In genomic region chr10:132417249-132417878, GRCh38 we compare ENCODE assay signal across 16 cellular contexts. TPM values are rescaled to one million over a fixed set of nuclear protein-coding genes. Genes with fewer than 3 reads are reported as not detected.
DNase-seq lines count a peak whose midpoint lies in the region; ATAC-seq and TF ChIP-seq lines count a peak whose summit lies in the region.
"Had no signal": no experiment of that assay in that cellular context is flagged by ENCODE, and none has a peak within 500 bp of the region (broad histone marks: within the 10 kb centered on the region; RNA-seq: fewer than 3 reads in every experiment).

No MANE protein-coding gene starts in this region.

- intact Hi-C loops in adrenal gland (cut with DNase I) = no loop called here
- intact Hi-C loops in aorta (cut with DNase I) = no loop called here

- H3K9me3 ChIP-seq in adrenal gland (replicated peaks in 1 of 3) (no peaks in the 10 kb centered on the region), subcutaneous abdominal adipose tissue (ENCODE audit: control insufficient read depth in 5 of 5, low read length in 5 of 5) (no peaks in the 10 kb centered on the region), aorta (ENCODE audit: control insufficient read depth, low read length) (no peaks in the 10 kb centered on the region)
- H3K9me3 ChIP-seq: SJSA1 had no signal

- H3K4me1 ChIP-seq in KMS-11 (ENCODE audit: low read depth, poor library complexity, severe bottlenecking) = peaks cover 42% of the 10 kb centered on the region
- H3K4me1 ChIP-seq in adrenal gland (replicated peaks in 1 of 2) = peaks cover 76 to 85% of the 10 kb centered on the region in 2 donors
- peaks cover 0 to 84% (median 70%) of the 10 kb centered on the region in 5 donors for H3K4me1 ChIP-seq in subcutaneous abdominal adipose tissue (ENCODE audit: control insufficient read depth in 5 of 5, insufficient read depth in 5 of 5, low read length in 5 of 5)
- no peaks in the 10 kb centered on the region for H3K4me1 ChIP-seq in aorta (ENCODE audit: control insufficient read depth in 1 of 2, insufficient read depth in 2 of 2, low read length in 2 of 2)

- H3K9ac ChIP-seq in KMS-11 (no peak overlapping the region), subcutaneous abdominal adipose tissue (ENCODE audit: low read length in 5 of 5) (no peak overlapping the region)
- H3K9ac ChIP-seq: parathyroid adenoma had no signal

- ATAC-seq in HG03039 (IDR thresholded peaks at IDR 0.05; ENCODE audit: unreplicated experiment) = no peak
- no peak for ATAC-seq in aorta (ENCODE audit: low FRiP score)

- H3K27me3 ChIP-seq in KMS-11 (ENCODE audit: insufficient read depth, low read depth) (no peaks in the 10 kb centered on the region), adrenal gland (no peaks in the 10 kb centered on the region), subcutaneous abdominal adipose tissue (ENCODE audit: control insufficient read depth in 5 of 5, insufficient read depth in 4 of 5, low read length in 5 of 5) (no peaks in the 10 kb centered on the region), aorta (ENCODE audit: control insufficient read depth in 1 of 2, insufficient read depth in 2 of 2, low read length in 1 of 2) (no peaks in the 10 kb centered on the region)
- H3K27me3 ChIP-seq: SJSA1 had no signal

- no peaks in the 10 kb centered on the region for H3K36me3 ChIP-seq in KMS-11 (ENCODE audit: insufficient read depth)
- H3K36me3 ChIP-seq in adrenal gland (replicated peaks in 1 of 2) = no peaks in the 10 kb centered on the region
- peaks cover 0 to 15% (median 11%) of the 10 kb centered on the region in 5 donors for H3K36me3 ChIP-seq in subcutaneous abdominal adipose tissue (ENCODE audit: control insufficient read depth in 5 of 5, insufficient read depth in 5 of 5, low read length in 5 of 5)
- H3K36me3 ChIP-seq in aorta (ENCODE audit: control insufficient read depth in 1 of 2, insufficient read depth in 2 of 2, low read length in 1 of 2) = no peaks in the 10 kb centered on the region
- H3K36me3 ChIP-seq: SJSA1 had no signal

- TF ChIP-seq CTCF in KMS-11 (conservative IDR thresholded peaks at IDR 0.05; ENCODE audit: low read depth, low read length) (no peak), adrenal gland (IDR thresholded peaks at IDR 0.05) (no peak), mesothelial cell of epicardium (IDR thresholded peaks at IDR 0.05; ENCODE audit: unreplicated experiment) (no peak)

- no peaks in the 10 kb centered on the region for H4K20me1 ChIP-seq in KMS-11 (ENCODE audit: insufficient read depth)

- H3K4me3 ChIP-seq in KMS-11 (IDR thresholded peaks at IDR 0.05; ENCODE audit: insufficient read depth, low read depth, low read length) (no peak overlapping the region), adrenal gland (no peak overlapping the region), subcutaneous abdominal adipose tissue (ENCODE audit: low read depth in 1 of 5, low read length in 5 of 5) (no peak overlapping the region), aorta (ENCODE audit: low read length in 2 of 2) (no peak overlapping the region)
- H3K4me3 ChIP-seq: SJSA1 had no signal

- no peaks in the 10 kb centered on the region for H3K9me3 Mint-ChIP-seq in mesothelial cell of epicardium
- H3K9me3 Mint-ChIP-seq: type B pancreatic cell had no signal

- no peaks in the 10 kb centered on the region for H3K36me3 Mint-ChIP-seq in mesothelial cell of epicardium

- H3K27ac Mint-ChIP-seq in mesothelial cell of epicardium = peak overlapping the region; percentile 34

- H3K27ac ChIP-seq in KMS-11 = peak overlapping the region; percentile 77; the same call in 1 of the 2 replicates
- peak overlapping the region; percentile 61 to 98 (median 96) for H3K27ac ChIP-seq in adrenal gland
- H3K27ac ChIP-seq in subcutaneous abdominal adipose tissue (ENCODE audit: low read depth, low read length) = peak overlapping the region; percentile 41
- H3K27ac ChIP-seq in aorta (ENCODE audit: low read depth in 1 of 2, low read length in 2 of 2) = no peak overlapping the region
- H3K27ac ChIP-seq: parathyroid adenoma, SJSA1 had no signal

- DNase-seq in adrenal gland = peak in 3 of 7 donors; percentile 68 to 74 (median 71)
- DNase-seq in mesothelial cell of epicardium (ENCODE audit: low spot score in 2 of 2, unreplicated experiment in 2 of 2) = no peak
- DNase-seq in effector CD8-positive, alpha-beta T cell (lab: John Stamatoyannopoulos, UW) = no peak
- DNase-seq in NCI-H69 (lab: John Stamatoyannopoulos, UW) = no peak
- no peak for DNase-seq in aorta
- DNase-seq: activated CD8-positive, alpha-beta memory T cell treated with anti-CD3 and anti-CD28 coated beads for 24 hours; activated gamma-delta T cell; mammary epithelial cell; NCI-H1930; NCI-H774 had no signal

- no peaks in the 10 kb centered on the region for H3K79me2 ChIP-seq in KMS-11 (ENCODE audit: insufficient read depth, low read depth)

- TF ChIP-seq POLR2A in adrenal gland (IDR thresholded peaks at IDR 0.05) = no peak

- no peak overlapping the region for H3K4me3 Mint-ChIP-seq in mesothelial cell of epicardium

- no peak overlapping the region for H2AFZ ChIP-seq in KMS-11 (ENCODE audit: low read depth)
- H2AFZ ChIP-seq: parathyroid adenoma had no signal

- H3K4me1 Mint-ChIP-seq in mesothelial cell of epicardium = peaks cover 67% of the 10 kb centered on the region

- no peak overlapping the region for H3K4me2 ChIP-seq in KMS-11

- H3K27me3 Mint-ChIP-seq in mesothelial cell of epicardium (ENCODE audit: low read depth) = no peaks in the 10 kb centered on the region
- H3K27me3 Mint-ChIP-seq: type B pancreatic cell had no signal

- WGBS in adrenal gland, 4 donors = 58 to 68% (median 62%) methylated on average over 10 to 26 of the region's 26 CpGs
- 92 to 93% methylated on average over 26 of the region's 26 CpGs for WGBS in aorta, 2 donors

RNA-seq across cellular contexts. Expression of gene PWWP2B, which starts 20.4 kb away (rescaled TPM):
- total RNA-seq in adrenal gland (10 to 100 TPM; 31.6 to 75.3 (median 42.2) TPM), mesothelial cell of epicardium (23.9 to 24.7 TPM (median 24.2 TPM) in 3 replicates), aorta (1 to 10 TPM; 6.8 to 8.7 TPM)
- polyA plus RNA-seq in adrenal gland (10 to 100 TPM in 2 of 3 donors, 1 to 10 TPM in 1; 3.4 to 34.0 (median 33.5) TPM), aorta (1 to 10 TPM; 2.0 to 3.6 TPM)

Comparison
In these comparisons a context has a peak if more than half of its experiments do, and no peak if none do; other contexts are left out.
1. H3K27ac ChIP-seq: peak in KMS-11 (single experiment), adrenal gland (5 of 5) and subcutaneous abdominal adipose tissue (single experiment); none in aorta (0 of 2).